Comparison of ENCODE assay signal across 39 cellular contexts in genomic region chr11:133160754-133161153, GRCh38.
"Had no signal": no experiment of that assay in that cellular context is flagged by ENCODE, and none has a peak within 500 bp of the region (broad histone marks: within the 10 kb centered on the region; RNA-seq: fewer than 3 reads in every experiment).

No MANE protein-coding gene starts in this region.

- H3K9me3 ChIP-seq: adrenal gland, ascending aorta, body of pancreas, breast epithelium had no signal

- FAIRE-seq: astrocyte had no signal

- H3K4me3 ChIP-seq: adrenal gland, ascending aorta, body of pancreas, breast epithelium, cardiac muscle cell had no signal

- H3K4me3 Mint-ChIP-seq: activated naive CD4-positive, alpha-beta T cell treated with anti-CD3 and anti-CD28 coated beads for 36 hours; activated naive CD4-positive, alpha-beta T cell treated with anti-CD3 and anti-CD28 coated beads, Interleukin-2, amount 10 ng/mL, durations not matched to agents 7 days and 5 days; activated naive CD4-positive, alpha-beta T cell treated with anti-CD3 and anti-CD28 coated beads, Interleukin-2, amount 50 U/mL, for 24 hours; activated naive CD8-positive, alpha-beta T cell; activated naive CD8-positive, alpha-beta T cell treated with anti-CD3 and anti-CD28 coated beads for 36 hours; activated naive CD8-positive, alpha-beta T cell treated with anti-CD3 and anti-CD28 coated beads, Interleukin-2, amount 10 ng/mL, durations not matched to agents 7 days and 5 days; activated naive CD8-positive, alpha-beta T cell treated with anti-CD3 and anti-CD28 coated beads, Interleukin-2, amount 50 U/mL, for 24 hours; activated T-cell treated with anti-CD3 and anti-CD28 coated beads, Interleukin-2, amount 50 U/mL, for 24 hours; activated T-cell treated with anti-CD3 and anti-CD28 coated beads, Interleukin-2, amount 50 U/mL, for 4 hours; activated T-cell treated with anti-CD3 and anti-CD28 coated beads, Interleukin-2, amount 50 U/mL, for 72 hours; activated T-helper 1 cell treated with anti-CD3 and anti-CD28 coated beads, Interleukin-12 subunit alpha, Interleukin-12 subunit beta, Interleukin-2, Interleukin-4 antibody, amounts not matched to agents 30 ng/mL and 10 ng/mL and 1 ng/mL, durations not matched to agents 14 hours and 24 hours and 36 hours; activated T-helper 17 cell treated with anti-CD3 and anti-CD28 coated beads, Interleukin-2, amount 50 U/mL, for 72 hours; brain; central memory CD8-positive, alpha-beta T cell had no signal

- H3K4me1 ChIP-seq: adrenal gland, ascending aorta, breast epithelium had no signal

- H3K36me3 ChIP-seq: adrenal gland, ascending aorta, brain microvascular endothelial cell, breast epithelium, cardiac muscle cell had no signal

- H3K27me3 ChIP-seq: ascending aorta, brain microvascular endothelial cell had no signal

- H3K36me3 Mint-ChIP-seq: activated naive CD4-positive, alpha-beta T cell treated with anti-CD3 and anti-CD28 coated beads, Interleukin-2, amount 10 ng/mL, durations not matched to agents 7 days and 5 days; activated naive CD4-positive, alpha-beta T cell treated with anti-CD3 and anti-CD28 coated beads, Interleukin-2, amount 50 U/mL, for 24 hours; activated naive CD8-positive, alpha-beta T cell; activated naive CD8-positive, alpha-beta T cell treated with anti-CD3 and anti-CD28 coated beads for 36 hours; activated naive CD8-positive, alpha-beta T cell treated with anti-CD3 and anti-CD28 coated beads, Interleukin-2, amount 10 ng/mL, durations not matched to agents 7 days and 5 days; brain had no signal

- H3K9me3 Mint-ChIP-seq: activated naive CD4-positive, alpha-beta T cell treated with anti-CD3 and anti-CD28 coated beads for 36 hours; activated naive CD4-positive, alpha-beta T cell treated with anti-CD3 and anti-CD28 coated beads, Interleukin-2, amount 10 ng/mL, durations not matched to agents 7 days and 5 days; activated naive CD4-positive, alpha-beta T cell treated with anti-CD3 and anti-CD28 coated beads, Interleukin-2, amount 50 U/mL, for 24 hours; activated naive CD8-positive, alpha-beta T cell treated with anti-CD3 and anti-CD28 coated beads for 36 hours; activated naive CD8-positive, alpha-beta T cell treated with anti-CD3 and anti-CD28 coated beads, Interleukin-2, amount 10 ng/mL, durations not matched to agents 7 days and 5 days; activated naive CD8-positive, alpha-beta T cell treated with anti-CD3 and anti-CD28 coated beads, Interleukin-2, amount 50 U/mL, for 24 hours; activated T-cell treated with anti-CD3 and anti-CD28 coated beads, Interleukin-2, amount 50 U/mL, for 24 hours; activated T-cell treated with anti-CD3 and anti-CD28 coated beads, Interleukin-2, amount 50 U/mL, for 4 hours; activated T-cell treated with anti-CD3 and anti-CD28 coated beads, Interleukin-2, amount 50 U/mL, for 72 hours; activated T-helper 1 cell treated with anti-CD3 and anti-CD28 coated beads, Interleukin-12 subunit alpha, Interleukin-12 subunit beta, Interleukin-2, Interleukin-4 antibody, amounts not matched to agents 30 ng/mL and 10 ng/mL and 1 ng/mL, durations not matched to agents 14 hours and 24 hours and 36 hours; activated T-helper 17 cell treated with anti-CD3 and anti-CD28 coated beads, Interleukin-2, amount 50 U/mL, for 72 hours; activated T-helper 2 cell treated with anti-CD3 and anti-CD28 coated beads, Interferon-gamma antibody, Interleukin-2, Interleukin-4, amounts not matched to agents 10 μg/mL and 5 μg/mL and 100 μg/mL, durations not matched to agents 14 hours and 24 hours and 36 hours; central memory CD8-positive, alpha-beta T cell had no signal

- H3K27ac Mint-ChIP-seq: activated naive CD4-positive, alpha-beta T cell treated with anti-CD3 and anti-CD28 coated beads for 36 hours; activated naive CD4-positive, alpha-beta T cell treated with anti-CD3 and anti-CD28 coated beads, Interleukin-2, amount 10 ng/mL, durations not matched to agents 7 days and 5 days; activated naive CD4-positive, alpha-beta T cell treated with anti-CD3 and anti-CD28 coated beads, Interleukin-2, amount 50 U/mL, for 24 hours; activated naive CD8-positive, alpha-beta T cell; activated naive CD8-positive, alpha-beta T cell treated with anti-CD3 and anti-CD28 coated beads for 36 hours; activated naive CD8-positive, alpha-beta T cell treated with anti-CD3 and anti-CD28 coated beads, Interleukin-2, amount 10 ng/mL, durations not matched to agents 7 days and 5 days; activated naive CD8-positive, alpha-beta T cell treated with anti-CD3 and anti-CD28 coated beads, Interleukin-2, amount 50 U/mL, for 24 hours; activated T-cell treated with anti-CD3 and anti-CD28 coated beads, Interleukin-2, amount 50 U/mL, for 24 hours; activated T-cell treated with anti-CD3 and anti-CD28 coated beads, Interleukin-2, amount 50 U/mL, for 72 hours; activated T-helper 1 cell treated with anti-CD3 and anti-CD28 coated beads, Interleukin-12 subunit alpha, Interleukin-12 subunit beta, Interleukin-2, Interleukin-4 antibody, amounts not matched to agents 30 ng/mL and 10 ng/mL and 1 ng/mL, durations not matched to agents 14 hours and 24 hours and 36 hours; activated T-helper 17 cell treated with anti-CD3 and anti-CD28 coated beads, Interleukin-2, amount 50 U/mL, for 72 hours; activated T-helper 2 cell treated with anti-CD3 and anti-CD28 coated beads, Interferon-gamma antibody, Interleukin-2, Interleukin-4, amounts not matched to agents 10 μg/mL and 5 μg/mL and 100 μg/mL, durations not matched to agents 14 hours and 24 hours and 36 hours; brain had no signal

- H3K27ac ChIP-seq: adrenal gland, ascending aorta, body of pancreas, brain microvascular endothelial cell, breast epithelium, cardiac muscle cell had no signal

- ATAC-seq: activated naive CD8-positive, alpha-beta T cell treated with anti-CD3 and anti-CD28 coated beads, Interleukin-2, amount 50 U/mL, for 24 hours; activated T-cell treated with anti-CD3 and anti-CD28 coated beads, Interleukin-2, amount 50 U/mL, for 4 hours; activated T-cell treated with anti-CD3 and anti-CD28 coated beads, Interleukin-2, amount 50 U/mL, for 72 hours; activated T-helper 17 cell treated with anti-CD3 and anti-CD28 coated beads, Interleukin-2, amount 50 U/mL, for 72 hours; body of pancreas had no signal

- DNase-seq: activated effector memory CD4-positive, alpha-beta T cell treated with anti-CD3 and anti-CD28 coated beads, Interleukin-2, amount 50 U/mL, for 16 hours; activated effector memory CD4-positive, alpha-beta T cell treated with Interleukin-2 at 50 U/mL for 16 hours; activated gamma-delta T cell; activated gamma-delta T cell treated with Interleukin-2 at 50 U/mL for 16 hours; activated naive CD4-positive, alpha-beta T cell; activated naive CD4-positive, alpha-beta T cell treated with anti-CD3 and anti-CD28 coated beads for 36 hours; activated naive CD4-positive, alpha-beta T cell treated with anti-CD3 and anti-CD28 coated beads, Interleukin-2, amount 10 ng/mL, durations not matched to agents 7 days and 5 days; activated naive CD4-positive, alpha-beta T cell treated with anti-CD3 and anti-CD28 coated beads, Interleukin-2, amount 50 U/mL, for 16 hours; activated naive CD4-positive, alpha-beta T cell treated with Interleukin-2 at 50 U/mL for 16 hours; activated naive CD8-positive, alpha-beta T cell treated with anti-CD3 and anti-CD28 coated beads for 36 hours; activated naive CD8-positive, alpha-beta T cell treated with anti-CD3 and anti-CD28 coated beads, Interleukin-2, amount 10 ng/mL, durations not matched to agents 7 days and 5 days; activated naive CD8-positive, alpha-beta T cell treated with anti-CD3 and anti-CD28 coated beads, Interleukin-2, amount 50 U/mL, for 24 hours; activated T-cell treated with anti-CD3 and anti-CD28 coated beads for 4 hours; activated T-cell treated with anti-CD3 and anti-CD28 coated beads, Interleukin-2, amount 50 U/mL, for 1 hour; activated T-cell treated with anti-CD3 and anti-CD28 coated beads, Interleukin-2, amount 50 U/mL, for 24 hours; activated T-cell treated with anti-CD3 and anti-CD28 coated beads, Interleukin-2, amount 50 U/mL, for 4 hours; activated T-cell treated with anti-CD3 and anti-CD28 coated beads, Interleukin-2, amount 50 U/mL, for 48 hours; activated T-cell treated with anti-CD3 and anti-CD28 coated beads, Interleukin-2, amount 50 U/mL, for 72 hours; adrenal gland; amniotic stem cell; amygdala; anterior cingulate cortex; aorta; body of pancreas; brain microvascular endothelial cell; caudate nucleus; central memory CD4-positive, alpha-beta T cell; cerebellar nuclear complex had no signal

- H3K4me1 Mint-ChIP-seq: activated naive CD4-positive, alpha-beta T cell treated with anti-CD3 and anti-CD28 coated beads, Interleukin-2, amount 10 ng/mL, durations not matched to agents 7 days and 5 days; activated naive CD4-positive, alpha-beta T cell treated with anti-CD3 and anti-CD28 coated beads, Interleukin-2, amount 50 U/mL, for 24 hours; activated naive CD8-positive, alpha-beta T cell treated with anti-CD3 and anti-CD28 coated beads for 36 hours; activated naive CD8-positive, alpha-beta T cell treated with anti-CD3 and anti-CD28 coated beads, Interleukin-2, amount 10 ng/mL, durations not matched to agents 7 days and 5 days; activated naive CD8-positive, alpha-beta T cell treated with anti-CD3 and anti-CD28 coated beads, Interleukin-2, amount 50 U/mL, for 24 hours; activated T-helper 17 cell treated with anti-CD3 and anti-CD28 coated beads, Interleukin-2, amount 50 U/mL, for 72 hours; central memory CD8-positive, alpha-beta T cell had no signal
